9 cellular contexts compared by ENCODE assay signal in the genomic region with DNA sequence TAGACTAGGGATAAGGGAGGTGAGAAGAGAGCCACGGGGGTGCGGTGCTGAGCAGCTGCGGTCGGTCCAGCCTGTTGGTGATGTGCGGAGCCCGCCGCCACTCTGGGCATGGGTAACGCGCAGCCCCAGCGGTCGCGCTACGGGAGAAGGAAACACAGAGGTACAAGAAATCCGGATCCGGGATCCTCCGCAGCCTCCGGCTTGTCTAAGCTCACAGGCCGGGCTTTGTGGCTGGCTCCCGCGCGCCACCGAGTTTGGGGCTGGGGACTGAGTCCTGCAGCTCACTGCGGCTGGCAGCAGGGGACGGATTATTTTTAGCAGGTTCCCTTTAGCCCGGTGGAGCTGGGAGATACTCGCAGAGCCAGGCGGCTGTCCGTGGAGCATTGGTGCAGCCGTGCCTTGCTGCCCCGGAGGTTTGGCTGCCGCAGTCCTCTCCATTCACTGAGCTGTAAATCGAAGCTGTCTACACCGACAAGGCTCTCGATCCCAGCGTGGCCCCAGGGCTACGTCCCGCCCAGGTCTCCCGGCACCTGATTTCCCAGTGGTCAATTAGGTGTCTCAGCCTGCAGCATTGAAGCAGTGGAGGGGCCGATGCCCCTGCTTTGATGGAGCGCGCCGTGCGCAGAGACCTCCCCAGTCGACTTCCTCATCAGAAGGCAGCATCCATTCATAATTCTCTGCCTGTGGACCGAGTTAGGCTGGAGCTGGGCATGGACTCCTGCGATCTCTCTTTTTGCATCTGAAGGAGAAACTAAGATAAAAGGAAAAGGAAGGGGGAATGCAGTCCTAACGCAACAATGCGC.
DNase-seq lines count a peak whose midpoint lies in the region; ATAC-seq and TF ChIP-seq lines count a peak whose summit lies in the region.
"Had no signal": no experiment of that assay in that cellular context is flagged by ENCODE, and none has a peak within 500 bp of the region (broad histone marks: within the 10 kb centered on the region; RNA-seq: fewer than 3 reads in every experiment).

No MANE protein-coding gene starts in this region.

- H3K36me3 Mint-ChIP-seq in nephron (ENCODE audit: low read depth) = no peaks in the 10 kb centered on the region

- peak overlapping the region; percentile 77 for H3K4me3 ChIP-seq in ACC112 (ENCODE audit: low read depth, low read length)
- H3K4me3 ChIP-seq in epithelial cell of esophagus (ENCODE audit: low read length) = peak overlapping the region; percentile 33

- peaks cover 3% of the 10 kb centered on the region for H3K4me1 ChIP-seq in ACC112 (ENCODE audit: control insufficient read depth, insufficient read depth, low read length, unreplicated experiment)

- H2AFZ ChIP-seq in ACC112 (ENCODE audit: low read length, unreplicated experiment) = no peak overlapping the region

- peak; percentile 10 for DNase-seq in epithelial cell of esophagus (ENCODE audit: low read depth)
- no peak for DNase-seq in NCI-H82 treated with DMSO at 0.1 percent for 48 hours (lab: John Stamatoyannopoulos, UW; ENCODE audit: unreplicated experiment)
- DNase-seq in mucosa of gallbladder (ENCODE audit: low spot score) = no peak
- DNase-seq in GM13977 (ENCODE audit: low spot score) = no peak
- DNase-seq: DMS79 had no signal

- H3K4me3 Mint-ChIP-seq in nephron = peak overlapping the region; percentile 82 to 89 (median 83)

- H3K27me3 Mint-ChIP-seq in nephron (ENCODE audit: low read depth) = peaks cover 54% of the 10 kb centered on the region

- ATAC-seq in SK-N-SH treated with all-trans-retinoic acid at 6 μM for 48 hours = peak; percentile 72
- ATAC-seq in GM21619 (IDR thresholded peaks at IDR 0.05; ENCODE audit: unreplicated experiment) = no peak

- no peaks in the 10 kb centered on the region for H3K36me3 ChIP-seq in ACC112 (ENCODE audit: insufficient read depth, low read length)

- in situ Hi-C loops in GM13977 (cut with MboI; ENCODE audit: low pct_unique_long_range_greater_than_20kb, low sequenced_read_pairs, unreplicated experiment) = no loop called here

- peak overlapping the region; percentile 13 to 38 (median 27) for H3K27ac Mint-ChIP-seq in nephron

- peaks cover 34% of the 10 kb centered on the region for H3K4me1 Mint-ChIP-seq in nephron

- no peak for TF ChIP-seq CTCF in epithelial cell of esophagus (IDR thresholded peaks at IDR 0.05; ENCODE audit: insufficient read depth, low read depth, low read length, missing control alignments)
- no peak for TF ChIP-seq CTCF in nephron (IDR thresholded peaks at IDR 0.05; ENCODE audit: unreplicated experiment in 3 of 3)
- no peak for TF ChIP-seq CTCF in GM13977 (IDR thresholded peaks at IDR 0.05; ENCODE audit: extremely low read depth, insufficient read depth, missing control alignments)

- peaks cover 26% of the 10 kb centered on the region; the same call in 1 of the 2 replicates for H3K27me3 ChIP-seq in ACC112 (ENCODE audit: insufficient read depth, low read length)

- H3K9me3 Mint-ChIP-seq in nephron = no peaks in the 10 kb centered on the region

- H3K27ac ChIP-seq in ACC112 (ENCODE audit: low read depth, low read length) = no peak overlapping the region

- H3K79me2 ChIP-seq in ACC112 (ENCODE audit: control insufficient read depth, insufficient read depth, low read length, unreplicated experiment) = no peaks in the 10 kb centered on the region

TF ChIP-seq in SK-N-SH treated with all-trans-retinoic acid at 6 μM for 48 hours, 23 proteins besides CTCF, POLR2A, EP300 and RAD21:
- TF ChIP-seq ZFP3 (CRISPR knock-in tag; IDR thresholded peaks at IDR 0.05) = no peak
- TF ChIP-seq ARNTL (CRISPR knock-in tag; IDR thresholded peaks at IDR 0.05; ENCODE audit: borderline replicate concordance, low read depth) = no peak
- no peak for TF ChIP-seq PPARA (CRISPR knock-in tag; IDR thresholded peaks at IDR 0.05; ENCODE audit: borderline replicate concordance)
- TF ChIP-seq POU6F1 (CRISPR knock-in tag; IDR thresholded peaks at IDR 0.05; ENCODE audit: borderline replicate concordance, low read depth) = no peak
- TF ChIP-seq, protein P1, sequence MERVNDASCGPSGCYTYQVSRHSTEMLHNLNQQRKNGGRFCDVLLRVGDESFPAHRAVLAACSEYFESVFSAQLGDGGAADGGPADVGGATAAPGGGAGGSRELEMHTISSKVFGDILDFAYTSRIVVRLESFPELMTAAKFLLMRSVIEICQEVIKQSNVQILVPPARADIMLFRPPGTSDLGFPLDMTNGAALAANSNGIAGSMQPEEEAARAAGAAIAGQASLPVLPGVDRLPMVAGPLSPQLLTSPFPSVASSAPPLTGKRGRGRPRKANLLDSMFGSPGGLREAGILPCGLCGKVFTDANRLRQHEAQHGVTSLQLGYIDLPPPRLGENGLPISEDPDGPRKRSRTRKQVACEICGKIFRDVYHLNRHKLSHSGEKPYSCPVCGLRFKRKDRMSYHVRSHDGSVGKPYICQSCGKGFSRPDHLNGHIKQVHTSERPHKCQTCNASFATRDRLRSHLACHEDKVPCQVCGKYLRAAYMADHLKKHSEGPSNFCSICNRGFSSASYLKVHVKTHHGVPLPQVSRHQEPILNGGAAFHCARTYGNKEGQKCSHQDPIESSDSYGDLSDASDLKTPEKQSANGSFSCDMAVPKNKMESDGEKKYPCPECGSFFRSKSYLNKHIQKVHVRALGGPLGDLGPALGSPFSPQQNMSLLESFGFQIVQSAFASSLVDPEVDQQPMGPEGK (CRISPR knock-in tag; IDR thresholded peaks at IDR 0.05; ENCODE audit: borderline replicate concordance) = no peak
- TF ChIP-seq CSRNP3 (CRISPR knock-in tag; IDR thresholded peaks at IDR 0.05) = no peak
- TF ChIP-seq RARB (CRISPR knock-in tag; IDR thresholded peaks at IDR 0.05) = no peak
- no peak for TF ChIP-seq BACH2 (CRISPR knock-in tag; IDR thresholded peaks at IDR 0.05; ENCODE audit: borderline replicate concordance)
- no peak for TF ChIP-seq GLIS3 (CRISPR knock-in tag; IDR thresholded peaks at IDR 0.05)
- no peak for TF ChIP-seq ZNF8 (CRISPR knock-in tag; IDR thresholded peaks at IDR 0.05)
- no peak for TF ChIP-seq SNAI2 (CRISPR knock-in tag; IDR thresholded peaks at IDR 0.05)
- TF ChIP-seq, protein P2, sequence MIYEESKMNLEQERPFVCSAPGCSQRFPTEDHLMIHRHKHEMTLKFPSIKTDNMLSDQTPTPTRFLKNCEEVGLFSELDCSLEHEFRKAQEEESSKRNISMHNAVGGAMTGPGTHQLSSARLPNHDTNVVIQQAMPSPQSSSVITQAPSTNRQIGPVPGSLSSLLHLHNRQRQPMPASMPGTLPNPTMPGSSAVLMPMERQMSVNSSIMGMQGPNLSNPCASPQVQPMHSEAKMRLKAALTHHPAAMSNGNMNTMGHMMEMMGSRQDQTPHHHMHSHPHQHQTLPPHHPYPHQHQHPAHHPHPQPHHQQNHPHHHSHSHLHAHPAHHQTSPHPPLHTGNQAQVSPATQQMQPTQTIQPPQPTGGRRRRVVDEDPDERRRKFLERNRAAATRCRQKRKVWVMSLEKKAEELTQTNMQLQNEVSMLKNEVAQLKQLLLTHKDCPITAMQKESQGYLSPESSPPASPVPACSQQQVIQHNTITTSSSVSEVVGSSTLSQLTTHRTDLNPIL (CRISPR knock-in tag; IDR thresholded peaks at IDR 0.05; ENCODE audit: low read depth) = no peak
- TF ChIP-seq ESRRG (CRISPR knock-in tag; IDR thresholded peaks at IDR 0.05) = no peak
